8 cellular contexts compared by ENCODE assay signal in the genomic region with DNA sequence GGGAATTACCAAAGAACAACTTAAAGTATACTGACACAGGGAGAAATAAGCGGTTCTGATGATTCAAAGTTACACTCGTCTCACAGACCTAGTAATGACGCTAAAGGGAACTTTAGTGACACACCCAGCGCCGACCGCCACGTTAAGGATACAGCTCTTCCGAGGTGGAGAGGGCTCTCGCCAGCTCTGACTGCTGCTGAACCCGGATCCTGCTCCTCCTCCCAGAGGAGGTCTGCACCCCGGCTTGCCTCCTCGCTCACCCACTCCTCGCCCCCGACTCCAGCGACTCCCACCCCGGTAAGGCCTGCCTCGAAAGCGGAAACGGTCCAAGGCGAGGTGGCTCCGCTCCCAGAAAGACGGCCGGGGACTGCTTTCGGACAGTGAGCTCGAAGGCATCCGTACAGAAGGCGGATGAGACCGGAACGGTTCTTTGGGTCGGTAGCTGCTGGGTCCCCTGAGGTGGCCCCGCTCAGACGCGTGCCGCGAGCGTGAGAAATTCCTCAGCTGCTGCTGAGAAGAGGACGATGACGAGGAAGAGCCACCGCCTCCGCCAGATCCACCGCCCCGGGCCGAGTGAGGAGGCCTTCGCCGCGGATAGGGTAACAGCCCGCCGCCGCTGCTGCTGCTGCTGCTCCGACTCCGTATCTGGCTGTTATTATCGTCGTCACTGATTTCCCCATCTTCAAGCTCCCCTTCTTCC. TPM values are rescaled to one million over a fixed set of nuclear protein-coding genes. Genes with fewer than 3 reads are reported as not detected.
DNase-seq lines count a peak whose midpoint lies in the region; ATAC-seq and TF ChIP-seq lines count a peak whose summit lies in the region.

No MANE protein-coding gene starts in this region.

- peak; percentile 41 for ATAC-seq in HG02610 (IDR thresholded peaks at IDR 0.05; ENCODE audit: unreplicated experiment)

- peak overlapping the region; percentile 97 for H3K4me3 Mint-ChIP-seq in activated CD4-positive, alpha-beta T cell treated with anti-CD3 and anti-CD28 coated beads, Interleukin-2, amount 10 ng/mL, durations not matched to agents 24 days and 14 days

- peak overlapping the region; percentile 93 to 95 for H3K27ac ChIP-seq in coronary artery

- H3K36me3 Mint-ChIP-seq in activated CD4-positive, alpha-beta T cell treated with anti-CD3 and anti-CD28 coated beads, Interleukin-2, amount 10 ng/mL, durations not matched to agents 24 days and 14 days (ENCODE audit: low read depth) = peaks cover 44% of the 10 kb centered on the region

- H3K4me3 ChIP-seq in coronary artery (peak overlapping the region; percentile 85), lower leg skin (ENCODE audit: low read depth, poor library complexity, severe bottlenecking) (peak overlapping the region; percentile 91)

- DNase-seq in NCI-H1105 (lab: John Stamatoyannopoulos, UW) (peak; percentile 12), coronary artery (ENCODE audit: low spot score) (peak; percentile 86), lower leg skin (ENCODE audit: low spot score in 2 of 2) (peak; percentile 55 to 93), DMS153 (lab: John Stamatoyannopoulos, UW) (no peak)
- DNase-seq in activated CD4-positive, alpha-beta T cell treated with anti-CD3 and anti-CD28 coated beads, Interleukin-2, amount 10 ng/mL, durations not matched to agents 24 days and 14 days = peak; percentile 90
- peak; percentile 63 to 77 for DNase-seq in stimulated activated CD4-positive, alpha-beta T cell treated with anti-CD3 and anti-CD28 coated beads, Interleukin-4, amount 100 ng/mL, for 4 hours

- peak; percentile 32 for TF ChIP-seq POLR2A in GM15510 (IDR thresholded peaks at IDR 0.05; ENCODE audit: borderline replicate concordance, extremely low read depth, insufficient read length)
- no peak for TF ChIP-seq POLR2A in lower leg skin (IDR thresholded peaks at IDR 0.05)

- peaks cover 30% of the 10 kb centered on the region for H3K4me1 Mint-ChIP-seq in activated CD4-positive, alpha-beta T cell treated with anti-CD3 and anti-CD28 coated beads, Interleukin-2, amount 10 ng/mL, durations not matched to agents 24 days and 14 days

- WGBS in lower leg skin, 2 donors = 0 to 1% methylated on average over 43 to 51 of the region's 53 CpGs

- peaks cover 6% of the 10 kb centered on the region for H3K9me3 Mint-ChIP-seq in activated CD4-positive, alpha-beta T cell treated with anti-CD3 and anti-CD28 coated beads, Interleukin-2, amount 10 ng/mL, durations not matched to agents 24 days and 14 days

- intact Hi-C loops in activated CD4-positive, alpha-beta T cell treated with anti-CD3 and anti-CD28 coated beads, Interleukin-2, amount 10 ng/mL, durations not matched to agents 24 days and 14 days (cut with micrococcal nuclease) = loop anchor here (1.0 to 2.0 kb wide), 5 partner anchors 8 to 1924 kb away; partner anchors contain the start of genes RAB3IP and TBC1D15
- intact Hi-C loops in lower leg skin (cut with DNase I; ENCODE audit: low total_unique reads) = no loop called here

- peak overlapping the region; percentile 99 for H3K27ac Mint-ChIP-seq in activated CD4-positive, alpha-beta T cell treated with anti-CD3 and anti-CD28 coated beads, Interleukin-2, amount 10 ng/mL, durations not matched to agents 24 days and 14 days

- TF ChIP-seq CTCF in coronary artery (IDR thresholded peaks at IDR 0.05) (no peak), lower leg skin (IDR thresholded peaks at IDR 0.05) (no peak)

- no peaks in the 10 kb centered on the region for H3K27me3 Mint-ChIP-seq in activated CD4-positive, alpha-beta T cell treated with anti-CD3 and anti-CD28 coated beads, Interleukin-2, amount 10 ng/mL, durations not matched to agents 24 days and 14 days

RNA-seq across cellular contexts. Expression of gene ZFC3H1, which starts 0.6 kb away (rescaled TPM):
- 63.3 and 64.6 TPM in 2 replicates for total RNA-seq in activated CD4-positive, alpha-beta T cell treated with anti-CD3 and anti-CD28 coated beads, Interleukin-2, amount 10 ng/mL, durations not matched to agents 24 days and 14 days
- 10 to 100 TPM; 47.1 to 80.1 (median 52.6) TPM for total RNA-seq in lower leg skin

RNA-seq across cellular contexts. Expression of gene THAP2, which starts 1.1 kb away (rescaled TPM):
- 5.7 and 6.9 TPM in 2 replicates for total RNA-seq in activated CD4-positive, alpha-beta T cell treated with anti-CD3 and anti-CD28 coated beads, Interleukin-2, amount 10 ng/mL, durations not matched to agents 24 days and 14 days
- 1 to 10 TPM; 2.6 to 3.2 (median 3.0) TPM for total RNA-seq in lower leg skin

RNA-seq across cellular contexts. Expression of gene TMEM19, which starts 22.9 kb away (rescaled TPM):
- total RNA-seq in activated CD4-positive, alpha-beta T cell treated with anti-CD3 and anti-CD28 coated beads, Interleukin-2, amount 10 ng/mL, durations not matched to agents 24 days and 14 days = 10.2 and 13.5 TPM in 2 replicates
- 10 to 100 TPM; 20.4 to 47.6 (median 38.6) TPM for total RNA-seq in lower leg skin
